ENCODE assay signal across 10 cellular contexts in genomic region chr7:27116019-27116411, GRCh38. TPM values are rescaled to one million over a fixed set of nuclear protein-coding genes. Genes with fewer than 3 reads are reported as not detected.
DNase-seq lines count a peak whose midpoint lies in the region; ATAC-seq and TF ChIP-seq lines count a peak whose summit lies in the region.
"Had no signal": no experiment of that assay in that cellular context is flagged by ENCODE, and none has a peak within 500 bp of the region (broad histone marks: within the 10 kb centered on the region; RNA-seq: fewer than 3 reads in every experiment).

No MANE protein-coding gene starts in this region.

- no peak overlapping the region for H3K4me3 Mint-ChIP-seq in activated T-helper 17 cell treated with anti-CD3 and anti-CD28 coated beads, Interleukin-2, amount 50 U/mL, for 72 hours
- H3K4me3 Mint-ChIP-seq: activated CD4-positive, alpha-beta T cell treated with anti-CD3 and anti-CD28 coated beads, Interleukin-2, amount 10 ng/mL, durations not matched to agents 24 days and 14 days had no signal

- H3K27ac ChIP-seq in PC-3 (ENCODE audit: low read length) (peak overlapping the region; percentile 84), esophagus squamous epithelium (peak overlapping the region; percentile 96 to 99 (median 99)), rectal smooth muscle tissue (ENCODE audit: low read depth, low read length) (peak overlapping the region; percentile 94)

- H3K27me3 Mint-ChIP-seq in activated T-helper 17 cell treated with anti-CD3 and anti-CD28 coated beads, Interleukin-2, amount 50 U/mL, for 72 hours: peaks cover 7% of the 10 kb centered on the region

- H3K79me2 ChIP-seq in PC-3 (ENCODE audit: low read length): peaks cover 68% of the 10 kb centered on the region

- no peaks in the 10 kb centered on the region for H4K20me1 ChIP-seq in PC-3 (ENCODE audit: low read length)

- H3K27me3 ChIP-seq in PC-3 (ENCODE audit: low read length): no peaks in the 10 kb centered on the region
- no peaks in the 10 kb centered on the region for H3K27me3 ChIP-seq in esophagus squamous epithelium
- no peaks in the 10 kb centered on the region for H3K27me3 ChIP-seq in rectal smooth muscle tissue (ENCODE audit: control insufficient read depth, insufficient read depth, low read length)

- peak overlapping the region; percentile 66 for H3K4me3 ChIP-seq in PC-3 (ENCODE audit: low read length)
- H3K4me3 ChIP-seq in esophagus squamous epithelium: peak overlapping the region; percentile 70 to 91 (median 78)
- H3K4me3 ChIP-seq in rectal smooth muscle tissue (ENCODE audit: low read length): peak overlapping the region; percentile 81

- no peak for ATAC-seq in PC-3
- ATAC-seq in activated T-helper 17 cell treated with anti-CD3 and anti-CD28 coated beads, Interleukin-2, amount 50 U/mL, for 72 hours (replicated peaks): no peak

- no peaks in the 10 kb centered on the region for H3K9me2 ChIP-seq in PC-3 (replicated peaks; ENCODE audit: low read length)

- peak overlapping the region; percentile 98 for H3K4me2 ChIP-seq in PC-3 (ENCODE audit: low read length)

- H3K4me1 Mint-ChIP-seq in activated T-helper 17 cell treated with anti-CD3 and anti-CD28 coated beads, Interleukin-2, amount 50 U/mL, for 72 hours: no peaks in the 10 kb centered on the region
- H3K4me1 Mint-ChIP-seq: activated CD4-positive, alpha-beta T cell treated with anti-CD3 and anti-CD28 coated beads, Interleukin-2, amount 10 ng/mL, durations not matched to agents 24 days and 14 days had no signal

- no peaks in the 10 kb centered on the region for H3K9me3 ChIP-seq in PC-3 (ENCODE audit: low read length)
- H3K9me3 ChIP-seq in esophagus squamous epithelium: no peaks in the 10 kb centered on the region

- TF ChIP-seq CTCF in PC-3 (conservative IDR thresholded peaks at IDR 0.05; ENCODE audit: low read depth, low read length) (no peak), esophagus squamous epithelium (IDR thresholded peaks at IDR 0.05) (no peak)

- CTCF ChIA-PET in PC-3 (lab: Charles Lee): no interaction called here

- H2AFZ ChIP-seq in PC-3 (ENCODE audit: low read length): no peak overlapping the region

- no peak for TF ChIP-seq POLR2A in esophagus squamous epithelium (IDR thresholded peaks at IDR 0.05)

- H3K36me3 ChIP-seq in PC-3 (ENCODE audit: low read depth, low read length) (no peaks in the 10 kb centered on the region; the same call in 1 of the 2 replicates), esophagus squamous epithelium (no peaks in the 10 kb centered on the region), rectal smooth muscle tissue (ENCODE audit: control insufficient read depth, insufficient read depth, low read length) (no peaks in the 10 kb centered on the region)

- WGBS in esophagus squamous epithelium, 2 donors: 22 to 33% methylated on average over 13 of the region's 13 CpGs

- peaks cover 3% of the 10 kb centered on the region for H3F3A ChIP-seq in PC-3 (ENCODE audit: low read length, unreplicated experiment)

- H3K9ac ChIP-seq in PC-3 (ENCODE audit: low read length) (no peak overlapping the region; the same call in 1 of the 2 replicates), rectal smooth muscle tissue (ENCODE audit: low read length) (peak overlapping the region; percentile 36)

- intact Hi-C loops in PC-3 (cut with micrococcal nuclease) (no loop called here), esophagus squamous epithelium (cut with DNase I) (no loop called here)

- POLR2A ChIA-PET in PC-3 (lab: Charles Lee; ENCODE audit: unreplicated experiment): interaction anchor here (0.6 to 1.0 kb wide), 2 partner anchors 36 to 75 kb away, joined by 3 to 5 read pairs; partner anchors contain the start of gene HOXA3

- H3K9me3 Mint-ChIP-seq in activated T-helper 17 cell treated with anti-CD3 and anti-CD28 coated beads, Interleukin-2, amount 50 U/mL, for 72 hours: no peaks in the 10 kb centered on the region
- H3K9me3 Mint-ChIP-seq: activated CD4-positive, alpha-beta T cell treated with anti-CD3 and anti-CD28 coated beads, Interleukin-2, amount 10 ng/mL, durations not matched to agents 24 days and 14 days had no signal

- no peak overlapping the region for H3K27ac Mint-ChIP-seq in activated T-helper 17 cell treated with anti-CD3 and anti-CD28 coated beads, Interleukin-2, amount 50 U/mL, for 72 hours
- H3K27ac Mint-ChIP-seq: activated CD4-positive, alpha-beta T cell treated with anti-CD3 and anti-CD28 coated beads, Interleukin-2, amount 10 ng/mL, durations not matched to agents 24 days and 14 days had no signal

- H3K36me3 Mint-ChIP-seq in activated T-helper 17 cell treated with anti-CD3 and anti-CD28 coated beads, Interleukin-2, amount 50 U/mL, for 72 hours (ENCODE audit: low read depth): no peaks in the 10 kb centered on the region

- BruUV-seq in PC-3 (replicated peaks; lab: Mats Ljungman, UMichigan): no TSS peak

- DNase-seq in PC-3 (no peak), esophagus squamous epithelium (lab: John Stamatoyannopoulos, UW) (no peak), NCI-H748 (lab: John Stamatoyannopoulos, UW; ENCODE audit: unreplicated experiment) (no peak)
- no peak for DNase-seq in stimulated activated CD4-positive, alpha-beta T cell treated with anti-CD3 and anti-CD28 coated beads, Interleukin-12 subunit alpha, Interleukin-12 subunit beta, amount 100 ng/mL, for 4 hours
- DNase-seq: activated CD4-positive, alpha-beta T cell treated with anti-CD3 and anti-CD28 coated beads, Interleukin-2, amount 10 ng/mL, durations not matched to agents 24 days and 14 days; activated naive CD4-positive, alpha-beta T cell; effector memory CD4-positive, alpha-beta T cell; NCI-H2227 treated with DMSO at 0.1 percent for 48 hours had no signal

- H3K4me1 ChIP-seq in PC-3 (ENCODE audit: insufficient read depth, low read length): peaks cover 40% of the 10 kb centered on the region
- H3K4me1 ChIP-seq in esophagus squamous epithelium: peaks cover 28 to 74% (median 45%) of the 10 kb centered on the region in 3 donors
- H3K4me1 ChIP-seq in rectal smooth muscle tissue (ENCODE audit: control insufficient read depth, insufficient read depth, low read length): peaks cover 31% of the 10 kb centered on the region

RNA-seq across cellular contexts. Expression of gene HOXA2, which starts 13.5 kb away (rescaled TPM):
- total RNA-seq in PC-3 (2014; rRNA removed) (0.07 and 1.8 TPM in 2 replicates), esophagus squamous epithelium (1 to 10 TPM in 3 of 4 donors, under 1 TPM in 1; 0.27 to 3.6 (median 1.5) TPM)
- not detected for total RNA-seq in activated T-helper 17 cell treated with anti-CD3 and anti-CD28 coated beads, Interleukin-2, amount 50 U/mL, for 72 hours
- total RNA-seq: activated CD4-positive, alpha-beta T cell treated with anti-CD3 and anti-CD28 coated beads, Interleukin-2, amount 10 ng/mL, durations not matched to agents 24 days and 14 days had no signal

RNA-seq across cellular contexts. Expression of gene HOXA4, which starts 14.5 kb away (rescaled TPM):
- 2.3 and 5.1 TPM in 2 replicates for total RNA-seq in PC-3 (2014; rRNA removed)
- 1 to 10 TPM; 2.9 to 6.7 (median 4.1) TPM for total RNA-seq in esophagus squamous epithelium
- under 1 TPM in 1 of 2 donors, not detected in 1; 0.26 TPM for total RNA-seq in activated T-helper 17 cell treated with anti-CD3 and anti-CD28 coated beads, Interleukin-2, amount 50 U/mL, for 72 hours
- total RNA-seq: activated CD4-positive, alpha-beta T cell treated with anti-CD3 and anti-CD28 coated beads, Interleukin-2, amount 10 ng/mL, durations not matched to agents 24 days and 14 days had no signal

RNA-seq across cellular contexts. Expression of gene HOXA1, which starts 20.2 kb away (rescaled TPM):
- 1.4 and 2.0 TPM in 2 replicates for total RNA-seq in PC-3 (2014; rRNA removed)
- 1 to 10 TPM; 1.6 to 2.5 (median 2.2) TPM for total RNA-seq in esophagus squamous epithelium
- under 1 TPM in 1 of 2 donors, not detected in 1; 0.39 TPM for total RNA-seq in activated T-helper 17 cell treated with anti-CD3 and anti-CD28 coated beads, Interleukin-2, amount 50 U/mL, for 72 hours

RNA-seq across cellular contexts. Expression of gene HOXA5, which starts 27.5 kb away (rescaled TPM):
- 7.0 and 7.5 TPM in 2 replicates for total RNA-seq in PC-3 (2014; rRNA removed)
- 1 to 10 TPM; 3.6 to 8.2 (median 6.8) TPM for total RNA-seq in esophagus squamous epithelium
- total RNA-seq in activated T-helper 17 cell treated with anti-CD3 and anti-CD28 coated beads, Interleukin-2, amount 50 U/mL, for 72 hours: not detected
- total RNA-seq: activated CD4-positive, alpha-beta T cell treated with anti-CD3 and anti-CD28 coated beads, Interleukin-2, amount 10 ng/mL, durations not matched to agents 24 days and 14 days had no signal

RNA-seq across cellular contexts. Expression of gene HOXA6, which starts 31.6 kb away (rescaled TPM):
- 6.9 and 8.3 TPM in 2 replicates for total RNA-seq in PC-3 (2014; rRNA removed)
- total RNA-seq in esophagus squamous epithelium: 1 to 10 TPM in 1 of 4 donors, under 1 TPM in 1, not detected in 2; 0.26 to 1.3 TPM
- total RNA-seq in activated T-helper 17 cell treated with anti-CD3 and anti-CD28 coated beads, Interleukin-2, amount 50 U/mL, for 72 hours: not detected
- total RNA-seq: activated CD4-positive, alpha-beta T cell treated with anti-CD3 and anti-CD28 coated beads, Interleukin-2, amount 10 ng/mL, durations not matched to agents 24 days and 14 days had no signal
